8 cellular contexts compared by ENCODE assay signal in genomic region chr19:1131718-1132552, GRCh38. TPM values are rescaled to one million over a fixed set of nuclear protein-coding genes. Genes with fewer than 3 reads are reported as not detected.
A peak's percentile ranks its signal among the peaks of the same experiment; 100 is the strongest.
DNase-seq lines count a peak whose midpoint lies in the region; ATAC-seq and TF ChIP-seq lines count a peak whose summit lies in the region.

No MANE protein-coding gene starts in this region.

- peak overlapping the region; percentile 38 for H3K14ac ChIP-seq in trophoblast cell (ENCODE audit: low read length)

- H2BK120ac ChIP-seq in trophoblast cell (ENCODE audit: insufficient read depth, low read length, poor library complexity): peak overlapping the region; percentile 44

- H4K12ac ChIP-seq in trophoblast cell (ENCODE audit: low read depth, low read length): peak overlapping the region; percentile 37

- peaks cover 1% of the 10 kb centered on the region for H3K36me3 Mint-ChIP-seq in activated naive CD4-positive, alpha-beta T cell treated with anti-CD3 and anti-CD28 coated beads, Interleukin-2, amount 50 U/mL, for 24 hours

- peak overlapping the region; percentile 42 for H2BK5ac ChIP-seq in trophoblast cell (ENCODE audit: low read depth, low read length, poor library complexity)

- H3K4me3 Mint-ChIP-seq in activated naive CD4-positive, alpha-beta T cell treated with anti-CD3 and anti-CD28 coated beads, Interleukin-2, amount 50 U/mL, for 24 hours: peak overlapping the region; percentile 89

- H3K27me3 Mint-ChIP-seq in activated naive CD4-positive, alpha-beta T cell treated with anti-CD3 and anti-CD28 coated beads, Interleukin-2, amount 50 U/mL, for 24 hours: no peaks in the 10 kb centered on the region

- intact Hi-C loops in Right ventricle myocardium superior (cut with DNase I) (no loop called here), tibial artery (cut with DNase I; ENCODE audit: low total_unique reads) (no loop called here)

- H3K4me2 ChIP-seq in trophoblast cell (ENCODE audit: low read length): peak overlapping the region; percentile 80

- peaks cover 36% of the 10 kb centered on the region for H3K4me1 Mint-ChIP-seq in activated naive CD4-positive, alpha-beta T cell treated with anti-CD3 and anti-CD28 coated beads, Interleukin-2, amount 50 U/mL, for 24 hours

- WGBS in trophoblast cell (ENCODE audit: extremely low coverage, insufficient coverage, insufficient read length): no CpG with 5 or more reads among the region's 64 CpGs

- peaks cover 3% of the 10 kb centered on the region for H3K79me2 ChIP-seq in trophoblast cell (ENCODE audit: control insufficient read depth, insufficient read depth, low read length, poor library complexity)

- H3K9me3 ChIP-seq in SK-N-MC (ENCODE audit: low read depth, low read length) (no peaks in the 10 kb centered on the region), trophoblast cell (ENCODE audit: insufficient read depth, low read depth, low read length) (no peaks in the 10 kb centered on the region), tibial artery (no peaks in the 10 kb centered on the region)

- no peak overlapping the region for H3K23ac ChIP-seq in trophoblast cell (ENCODE audit: low read length)

- H4K91ac ChIP-seq in trophoblast cell (ENCODE audit: low read depth, low read length): peak overlapping the region; percentile 85

- peak overlapping the region; percentile 91 for H3K27ac Mint-ChIP-seq in activated naive CD4-positive, alpha-beta T cell treated with anti-CD3 and anti-CD28 coated beads, Interleukin-2, amount 50 U/mL, for 24 hours

- TF ChIP-seq CTCF in tibial artery (IDR thresholded peaks at IDR 0.05): peak; percentile 17 to 47

- ATAC-seq in HG03045 (IDR thresholded peaks at IDR 0.05; ENCODE audit: unreplicated experiment): peak; percentile 35
- ATAC-seq in Right ventricle myocardium superior (ENCODE audit: poor library complexity): peak; percentile 87

- H3K9me3 Mint-ChIP-seq in activated naive CD4-positive, alpha-beta T cell treated with anti-CD3 and anti-CD28 coated beads, Interleukin-2, amount 50 U/mL, for 24 hours: no peaks in the 10 kb centered on the region

- peak overlapping the region; percentile 54 for H3K4me3 ChIP-seq in SK-N-MC
- H3K4me3 ChIP-seq in trophoblast cell (ENCODE audit: low read depth, low read length): peak overlapping the region; percentile 62
- H3K4me3 ChIP-seq in tibial artery: peak overlapping the region; percentile 64 to 67

- DNase-seq in SK-N-MC (ENCODE audit: low read depth, low spot score) (no peak), Right ventricle myocardium superior (peak; percentile 95), trophoblast cell (peak; percentile 92 to 93), tibial artery (peak; percentile 92), COR-L47 (lab: John Stamatoyannopoulos, UW) (no peak)

- peak overlapping the region; percentile 59 for H2AK5ac ChIP-seq in trophoblast cell (ENCODE audit: low read length)

- peaks cover 11% of the 10 kb centered on the region for H3K79me1 ChIP-seq in trophoblast cell (ENCODE audit: low read length)

- H3K9ac ChIP-seq in SK-N-MC (ENCODE audit: insufficient read length) (peak overlapping the region; percentile 13), trophoblast cell (ENCODE audit: low read length) (peak overlapping the region; percentile 67)

- H3K18ac ChIP-seq in trophoblast cell (ENCODE audit: low read length): peak overlapping the region; percentile 75

- peak overlapping the region; percentile 81 for H4K8ac ChIP-seq in trophoblast cell (ENCODE audit: low read depth, low read length)

- H3K4me1 ChIP-seq in trophoblast cell (ENCODE audit: control insufficient read depth in 1 of 2, insufficient read depth in 2 of 2, low read length in 2 of 2): peaks cover 16 to 21% of the 10 kb centered on the region in 2 experiments
- H3K4me1 ChIP-seq in tibial artery: peaks cover 0 to 61% (median 48%) of the 10 kb centered on the region in 4 donors

- H3K36me3 ChIP-seq in SK-N-MC (ENCODE audit: insufficient read depth, low read length): no peaks in the 10 kb centered on the region; the same call in 1 of the 2 replicates
- H3K36me3 ChIP-seq in trophoblast cell (ENCODE audit: control insufficient read depth in 1 of 2, insufficient read depth in 2 of 2, low read length in 2 of 2): peaks cover 8 to 29% of the 10 kb centered on the region in 2 experiments
- peaks cover 0 to 22% (median 10%) of the 10 kb centered on the region in 3 donors for H3K36me3 ChIP-seq in tibial artery

- H2BK12ac ChIP-seq in trophoblast cell (ENCODE audit: low read length): peak overlapping the region; percentile 1

- TF ChIP-seq POLR2A in GM15510 (IDR thresholded peaks at IDR 0.05; ENCODE audit: borderline replicate concordance, extremely low read depth, insufficient read length): peak; percentile 64

- no peaks in the 10 kb centered on the region for H3K27me3 ChIP-seq in trophoblast cell (ENCODE audit: insufficient read depth, low read length)
- H3K27me3 ChIP-seq in tibial artery: no peaks in the 10 kb centered on the region

- peak overlapping the region; percentile 39 for H3K4ac ChIP-seq in trophoblast cell (ENCODE audit: low read depth, low read length)

- H2AFZ ChIP-seq in trophoblast cell (ENCODE audit: insufficient read depth, low read length, poor library complexity): peak overlapping the region; percentile 50

- H3K27ac ChIP-seq in SK-N-MC: no peak overlapping the region
- H3K27ac ChIP-seq in trophoblast cell (ENCODE audit: low read depth, low read length): peak overlapping the region; percentile 55
- H3K27ac ChIP-seq in tibial artery: peak overlapping the region; percentile 86

RNA-seq across cellular contexts. Expression of gene GPX4, which starts 28.1 kb away (rescaled TPM):
- 345 TPM for total RNA-seq in Right ventricle myocardium superior
- polyA plus RNA-seq in trophoblast cell (2013): 795 and 804 TPM in 2 replicates

RNA-seq across cellular contexts. Expression of gene POLR2E, which starts 36.8 kb away (rescaled TPM):
- 146 TPM for total RNA-seq in Right ventricle myocardium superior
- polyA plus RNA-seq in trophoblast cell (2013): 192 and 197 TPM in 2 replicates

RNA-seq across cellular contexts. Expression of gene SBNO2, which starts 42.1 kb away (rescaled TPM):
- 15.1 TPM for total RNA-seq in Right ventricle myocardium superior
- 21.2 and 22.5 TPM in 2 replicates for polyA plus RNA-seq in trophoblast cell (2013)

Comparison
In these comparisons a context has a peak if more than half of its experiments do, and no peak if none do; other contexts are left out.
1. DNase-seq: peak in Right ventricle myocardium superior (single experiment), trophoblast cell (2 of 2) and tibial artery (2 of 2); none in SK-N-MC (single experiment) and COR-L47 (single experiment).
2. Peak in every context shown above with its lines, with median percentiles within 50 percentile points of each other: H3K4me3 ChIP-seq.